18 cellular contexts compared by ENCODE assay signal in the genomic region with DNA sequence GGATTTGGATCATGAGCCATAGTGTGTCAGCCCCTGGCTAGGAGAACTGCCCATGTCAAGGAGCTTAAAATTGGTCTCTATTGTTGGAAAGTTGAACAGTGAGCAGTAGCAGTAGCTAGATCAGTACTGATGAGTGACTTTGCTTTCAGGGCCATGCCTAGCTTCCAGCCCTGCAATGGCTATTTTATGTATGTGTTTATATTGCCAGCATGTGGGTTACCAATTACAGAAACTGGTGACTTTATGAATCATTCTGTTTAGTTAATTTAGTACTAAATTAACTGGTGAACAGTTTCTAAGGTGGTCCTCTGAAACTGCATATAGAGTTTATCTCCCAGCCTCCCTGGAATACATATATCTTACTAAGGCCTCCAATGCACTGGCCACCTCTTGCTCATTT.
DNase-seq lines count a peak whose midpoint lies in the region; ATAC-seq lines count a peak whose summit lies in the region.
"Had no signal": no experiment of that assay in that cellular context is flagged by ENCODE, and none has a peak within 500 bp of the region (broad histone marks: within the 10 kb centered on the region; RNA-seq: fewer than 3 reads in every experiment).

No MANE protein-coding gene starts in this region.

- no peaks in the 10 kb centered on the region for H3K36me3 ChIP-seq in mesenchymal stem cell (ENCODE audit: control insufficient read depth in 1 of 2, insufficient read depth in 2 of 2, low read depth in 1 of 2, low read length in 2 of 2)

- H3K14ac ChIP-seq in mesenchymal stem cell (ENCODE audit: low read length in 2 of 2), result no peak overlapping the region

- DNase-seq in mesenchymal stem cell, result no peak
- no peak for DNase-seq in T-helper 2 cell
- DNase-seq in NCI-H1417 treated with DMSO at 0.1 percent for 48 hours (lab: John Stamatoyannopoulos, UW), result no peak
- no peak for DNase-seq in NCI-H2107 (lab: John Stamatoyannopoulos, UW)
- no peak for DNase-seq in hypothalamus (lab: John Stamatoyannopoulos, UW)
- DNase-seq: CD8-positive, alpha-beta T cell; COR-L47; DMS153; DMS79 treated with DMSO at 0.1 percent for 48 hours; EL; IMR-90; Kasumi-1; KBM-7 had no signal

- no peaks in the 10 kb centered on the region for H3K9me3 ChIP-seq in mesenchymal stem cell (ENCODE audit: control insufficient read depth, low read length)

- ATAC-seq in GM18508 (IDR thresholded peaks at IDR 0.05; ENCODE audit: insufficient read depth, unreplicated experiment) (peak; percentile 57), GM21381 (IDR thresholded peaks at IDR 0.05; ENCODE audit: unreplicated experiment) (peak; percentile 36), HG03196 (IDR thresholded peaks at IDR 0.05; ENCODE audit: unreplicated experiment) (peak; percentile 51)
- ATAC-seq: CD8-positive, alpha-beta T cell; HCT116 had no signal

- H2AK5ac ChIP-seq in mesenchymal stem cell (ENCODE audit: low read length, severe bottlenecking), result no peak overlapping the region

- H2BK15ac ChIP-seq in mesenchymal stem cell (ENCODE audit: low read depth, poor library complexity, severe bottlenecking), result no peak overlapping the region

- no peak overlapping the region for H4K91ac ChIP-seq in mesenchymal stem cell (ENCODE audit: low read length)

- no peak overlapping the region for H2AFZ ChIP-seq in mesenchymal stem cell (ENCODE audit: low read depth, low read length)

- H3K4me1 ChIP-seq in mesenchymal stem cell (ENCODE audit: control insufficient read depth, insufficient read depth, low read depth, low read length), result no peaks in the 10 kb centered on the region

- H3K23ac ChIP-seq in mesenchymal stem cell (ENCODE audit: low read length in 2 of 2), result no peak overlapping the region

- H3K9ac ChIP-seq in mesenchymal stem cell (ENCODE audit: low read length), result no peak overlapping the region

- no peak overlapping the region for H2BK12ac ChIP-seq in mesenchymal stem cell (ENCODE audit: low read length in 2 of 2)

- no peaks in the 10 kb centered on the region for H3K27me3 ChIP-seq in mesenchymal stem cell (ENCODE audit: control insufficient read depth in 1 of 2, insufficient read depth in 1 of 2, low read length in 2 of 2)

- no peak overlapping the region for H3K4me3 ChIP-seq in mesenchymal stem cell (ENCODE audit: insufficient read depth in 1 of 2, low read depth in 1 of 2, low read length in 2 of 2)

- no peak overlapping the region for H3K4ac ChIP-seq in mesenchymal stem cell (ENCODE audit: low read depth in 1 of 2, low read length in 2 of 2)

- H2BK5ac ChIP-seq in mesenchymal stem cell (ENCODE audit: low read depth, low read length, poor library complexity, severe bottlenecking), result no peak overlapping the region

- H3K18ac ChIP-seq in mesenchymal stem cell (ENCODE audit: low read depth in 1 of 2, low read length in 2 of 2), result no peak overlapping the region

- no peak overlapping the region for H3K4me2 ChIP-seq in mesenchymal stem cell (ENCODE audit: low read length, poor library complexity, severe bottlenecking)

- H3K79me1 ChIP-seq in mesenchymal stem cell (replicated peaks; ENCODE audit: low read length, poor library complexity, severe bottlenecking), result no peaks in the 10 kb centered on the region

- peak overlapping the region; percentile 65 for H3K27ac ChIP-seq in mesenchymal stem cell (ENCODE audit: low read length, poor library complexity, severe bottlenecking)
- H3K27ac ChIP-seq: 22Rv1 had no signal

- H2BK120ac ChIP-seq in mesenchymal stem cell (ENCODE audit: low read depth, low read length), result no peak overlapping the region

- no peak overlapping the region for H4K8ac ChIP-seq in mesenchymal stem cell (ENCODE audit: low read length)
